8 cellular contexts compared by ENCODE assay signal in the genomic region with DNA sequence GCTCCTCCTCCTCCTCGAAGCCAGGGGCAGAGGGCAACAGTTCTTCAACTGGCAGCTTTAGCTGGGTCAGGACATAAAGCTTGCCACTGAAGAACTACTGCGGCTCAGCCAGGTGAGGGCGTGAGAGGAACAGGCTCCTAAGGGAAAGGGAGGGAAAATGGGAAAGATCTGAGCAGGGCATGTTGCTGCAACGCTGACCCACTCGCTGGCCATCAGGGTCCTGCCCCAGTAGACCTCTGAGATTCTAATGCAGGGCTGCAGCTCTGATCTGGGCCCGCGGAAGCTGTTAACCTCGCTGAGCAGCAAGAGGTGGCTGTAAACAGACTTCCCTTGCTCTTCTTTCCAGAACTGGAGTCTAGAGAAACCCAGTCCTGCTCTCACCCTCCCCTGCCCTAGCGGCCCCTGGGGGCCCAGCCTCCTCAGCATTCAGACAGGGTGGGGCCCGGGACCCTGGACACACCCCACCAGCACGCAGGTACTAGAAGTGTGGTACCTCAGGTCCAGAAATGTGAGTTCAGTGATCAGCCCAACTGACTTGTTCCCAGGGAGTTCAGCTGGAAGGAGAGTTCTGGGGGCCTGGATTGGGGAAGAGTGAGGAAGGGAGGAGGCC. TPM values are rescaled to one million over a fixed set of nuclear protein-coding genes. Genes with fewer than 3 reads are reported as not detected.
DNase-seq lines count a peak whose midpoint lies in the region; ATAC-seq and TF ChIP-seq lines count a peak whose summit lies in the region.

No MANE protein-coding gene starts in this region.

- H3K4me1 ChIP-seq in breast epithelium: peaks cover 11 to 14% of the 10 kb centered on the region in 2 donors
- H3K4me1 ChIP-seq in lung (ENCODE audit: control insufficient read depth in 2 of 2, insufficient read depth in 2 of 2, low read length in 2 of 2): peaks cover 5 to 16% of the 10 kb centered on the region in 2 donors
- peaks cover 55% of the 10 kb centered on the region for H3K4me1 ChIP-seq in vagina

- H3K4me3 ChIP-seq in breast epithelium (peak overlapping the region; percentile 87 to 100 (median 96)), lung (peak overlapping the region; percentile 23), vagina (peak overlapping the region; percentile 97 to 100)

- H3K9me3 ChIP-seq in breast epithelium (no peaks in the 10 kb centered on the region), lung (ENCODE audit: control insufficient read depth in 2 of 2, insufficient read depth in 1 of 2, low read length in 1 of 2) (no peaks in the 10 kb centered on the region), vagina (no peaks in the 10 kb centered on the region)

- H3K27ac ChIP-seq in breast epithelium (peak overlapping the region; percentile 98 to 100), lung (ENCODE audit: low read depth in 1 of 2, low read length in 1 of 2) (peak overlapping the region; percentile 82 to 89), vagina (peak overlapping the region; percentile 100)

- TF ChIP-seq CTCF in breast epithelium (IDR thresholded peaks at IDR 0.05) (peak in 2 of 3 donors; percentile 38 to 67), lung (IDR thresholded peaks at IDR 0.05; ENCODE audit: control extremely low read depth, extremely low read depth) (no peak), vagina (IDR thresholded peaks at IDR 0.05) (peak in 1 of 3 experiments; percentile 18)

- intact Hi-C loops in breast epithelium (cut with DNase I; ENCODE audit: low total_unique reads): no loop called here
- intact Hi-C loops in vagina (cut with DNase I): loop anchor here (2.0 to 10.0 kb wide), 3 partner anchors 29 to 139 kb away; a partner anchor contains a TSS

- no peaks in the 10 kb centered on the region for H3K27me3 ChIP-seq in breast epithelium
- no peaks in the 10 kb centered on the region for H3K27me3 ChIP-seq in lung (ENCODE audit: control insufficient read depth, insufficient read depth)
- H3K27me3 ChIP-seq in vagina: no peaks in the 10 kb centered on the region

- no peak for TF ChIP-seq POLR2A in breast epithelium (IDR thresholded peaks at IDR 0.05)
- no peak for TF ChIP-seq POLR2A in vagina (IDR thresholded peaks at IDR 0.05)

- H3K36me3 ChIP-seq in breast epithelium: no peaks in the 10 kb centered on the region
- H3K36me3 ChIP-seq in lung (ENCODE audit: control insufficient read depth in 2 of 2, insufficient read depth in 2 of 2, low read length in 2 of 2): peaks cover 9 to 24% of the 10 kb centered on the region in 2 donors
- peaks cover 0 to 5% of the 10 kb centered on the region in 2 donors for H3K36me3 ChIP-seq in vagina

- 8 to 16% methylated on average over 11 of the region's 11 CpGs for WGBS in lung, 2 donors

- no peak for ATAC-seq in lung (ENCODE audit: insufficient read depth, low FRiP score)

- peak; percentile 30 to 55 for DNase-seq in NCI-H524 (lab: John Stamatoyannopoulos, UW)
- DNase-seq in NCI-H524 treated with DMSO at 0.1 percent for 48 hours (lab: John Stamatoyannopoulos, UW): no peak
- peak; percentile 28 for DNase-seq in NCI-H2196 treated with DMSO at 0.1 percent for 48 hours (lab: John Stamatoyannopoulos, UW; ENCODE audit: unreplicated experiment)
- DNase-seq in breast epithelium (ENCODE audit: low spot score in 2 of 2): no peak
- no peak for DNase-seq in lung (ENCODE audit: low spot score)
- peak; percentile 85 to 88 for DNase-seq in vagina (ENCODE audit: extremely low spot score in 2 of 2)
- no peak for DNase-seq in NCI-H1417 treated with DMSO at 0.1 percent for 48 hours (lab: John Stamatoyannopoulos, UW)
- no peak for DNase-seq in DMS79 (lab: John Stamatoyannopoulos, UW)

RNA-seq across cellular contexts. Expression of a gene that starts 3.8 kb away (rescaled TPM):
- 10 to 100 TPM in 1 of 3 donors, 1 to 10 TPM in 2; 3.7 to 10.9 (median 6.9) TPM for total RNA-seq in breast epithelium
- total RNA-seq in lung: 10 to 100 TPM; 13.3 to 16.1 TPM
- polyA plus RNA-seq in lung: 1 to 10 TPM; 4.4 to 6.2 TPM
- 10.8 TPM for total RNA-seq in vagina

RNA-seq across cellular contexts. Expression of a gene that starts 10.5 kb away (rescaled TPM):
- total RNA-seq in breast epithelium (10 to 100 TPM; 36.6 to 52.6 (median 41.6) TPM), lung (10 to 100 TPM; 27.9 to 51.9 TPM), vagina (57.2 TPM)
- 10 to 100 TPM; 26.0 to 38.5 TPM for polyA plus RNA-seq in lung

RNA-seq across cellular contexts. Expression of a gene that starts 28.7 kb away (rescaled TPM):
- total RNA-seq in breast epithelium (10 to 100 TPM; 18.4 to 30.1 (median 21.3) TPM), lung (10 to 100 TPM; 13.7 to 41.1 TPM), vagina (23.8 TPM)
- polyA plus RNA-seq in lung: 10 to 100 TPM; 74.9 to 78.9 TPM

RNA-seq across cellular contexts. Expression of a gene that starts 29.3 kb away (rescaled TPM):
- total RNA-seq in breast epithelium (100 to 1,000 TPM; 173 to 183 (median 176) TPM), lung (100 to 1,000 TPM; 208 to 277 TPM), vagina (247 TPM)
- polyA plus RNA-seq in lung: 100 to 1,000 TPM in 1 of 2 donors, 10 to 100 TPM in 1; 97.2 to 114 TPM

RNA-seq across cellular contexts. Expression of a gene that starts 47.9 kb away (rescaled TPM):
- total RNA-seq in breast epithelium (1,000 to 10,000 TPM in 1 of 3 donors, 100 to 1,000 TPM in 2; 427 to 3,050 (median 615) TPM), lung (100 to 1,000 TPM; 126 to 249 TPM), vagina (1,040 TPM)
- polyA plus RNA-seq in lung: 100 to 1,000 TPM; 132 to 168 TPM

Comparison
In these comparisons a context has a peak if more than half of its experiments do, and no peak if none do; other contexts are left out.
1. DNase-seq: peak in NCI-H524 (2 of 2), NCI-H2196 treated with DMSO at 0.1 percent for 48 hours (single experiment) and vagina (2 of 2); none in NCI-H524 treated with DMSO at 0.1 percent for 48 hours (single experiment), breast epithelium (0 of 2), lung (single experiment), NCI-H1417 treated with DMSO at 0.1 percent for 48 hours (single experiment) and DMS79 (single experiment).
2. H3K4me3 ChIP-seq: peak in every context shown above with its lines; median percentile 98 in vagina; 96 in breast epithelium; 23 in lung.
3. Peak in every context shown above with its lines, with median percentiles within 50 percentile points of each other: H3K27ac ChIP-seq.